In the genomic region with DNA sequence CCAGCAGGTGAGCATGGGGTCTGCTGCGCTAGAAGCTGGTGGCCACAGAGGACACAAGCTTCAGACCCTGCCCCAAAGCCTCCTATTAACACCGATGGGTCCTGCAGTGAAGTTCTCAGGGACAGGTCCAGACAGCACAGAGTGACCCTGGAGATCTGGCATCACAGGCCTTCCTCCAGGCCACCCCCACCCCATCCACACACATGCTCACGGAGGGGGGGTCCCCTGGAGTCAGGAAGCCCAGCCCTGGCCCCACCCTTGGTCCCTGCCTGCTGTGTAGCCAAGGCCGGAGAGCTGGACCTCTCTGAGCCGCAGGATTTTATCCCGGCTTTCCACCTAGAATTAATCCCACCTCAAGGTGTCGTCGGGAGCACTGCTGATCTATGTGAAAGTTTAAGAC, we compare ENCODE assay signal across 17 cellular contexts.
"Had no signal": no experiment of that assay in that cellular context is flagged by ENCODE, and none has a peak within 500 bp of the region (broad histone marks: within the 10 kb centered on the region; RNA-seq: fewer than 3 reads in every experiment).

No MANE protein-coding gene starts in this region.

- H3K79me2 ChIP-seq: hepatocyte had no signal

- H3K4me3 ChIP-seq: heart right ventricle, hepatocyte, mucosa of descending colon, ovary, right atrium auricular region, skin epidermis, tibial nerve, uterus had no signal

- H3K27ac ChIP-seq: heart right ventricle, hepatocyte, ovary, right atrium auricular region, skin epidermis, tibial nerve, uterus had no signal

- ATAC-seq: heart right ventricle; left lobe of liver; mucosa of descending colon; natural killer cell treated with Interleukin-12 subunit alpha and Interleukin-12 subunit beta and Interleukin-15 and Interleukin-18, amount 100 ng/mL, for 72 hours; sciatic nerve; stimulated activated effector memory CD8-positive, alpha-beta T cell treated with anti-CD3 and anti-CD28 coated beads, Interleukin-12 subunit alpha, Interleukin-12 subunit beta, amount 100 ng/mL, for 72 hours had no signal

- H3K4me2 ChIP-seq: hepatocyte had no signal

- H3K4me1 ChIP-seq: right atrium auricular region, uterus had no signal

- H2AFZ ChIP-seq: hepatocyte had no signal

- H3K36me3 ChIP-seq: heart right ventricle, ovary, right atrium auricular region, tibial nerve, uterus had no signal

- H3K27me3 ChIP-seq: hepatocyte, ovary, right atrium auricular region, uterus had no signal

- H3K9me3 ChIP-seq: heart right ventricle, mucosa of descending colon, ovary, right atrium auricular region, tibial nerve, uterus had no signal

- DNase-seq: islet precursor cell; midbrain; naive thymus-derived CD4-positive, alpha-beta T cell; ovary; stimulated activated CD4-positive, alpha-beta T cell treated with anti-CD3 and anti-CD28 coated beads, Interleukin-4, amount 100 ng/mL, for 24 hours; stimulated activated naive CD4-positive, alpha-beta T cell; uterus had no signal
